In genomic region chr19:7928741-7929701, GRCh38 we compare ENCODE assay signal across 8 cellular contexts. TPM values are rescaled to one million over a fixed set of nuclear protein-coding genes. Genes with fewer than 3 reads are reported as not detected.
A peak's percentile ranks its signal among the peaks of the same experiment; 100 is the strongest.
DNase-seq lines count a peak whose midpoint lies in the region; ATAC-seq and TF ChIP-seq lines count a peak whose summit lies in the region.

No MANE protein-coding gene starts in this region.

- peaks cover 2% of the 10 kb centered on the region for H3K36me3 Mint-ChIP-seq in activated CD4-positive, alpha-beta T cell treated with anti-CD3 and anti-CD28 coated beads, Interleukin-2, amount 10 ng/mL, durations not matched to agents 7 days and 5 days (ENCODE audit: low read depth)

- peaks cover 71% of the 10 kb centered on the region for H3K36me3 ChIP-seq in MG63
- no peaks in the 10 kb centered on the region for H3K36me3 ChIP-seq in testis (ENCODE audit: low read depth, missing control alignments)

- intact Hi-C loops in dorsolateral prefrontal cortex (cut with DNase I) = loop anchor here in 1 of 2 donors (10.0 kb wide), 1 partner anchor 244 kb away; the partner anchor contains the start of gene TRAPPC5
- intact Hi-C loops in testis (cut with DNase I; ENCODE audit: low total_unique reads) = no loop called here

- H3K9me3 Mint-ChIP-seq in activated CD4-positive, alpha-beta T cell treated with anti-CD3 and anti-CD28 coated beads, Interleukin-2, amount 10 ng/mL, durations not matched to agents 7 days and 5 days = no peaks in the 10 kb centered on the region

- H3K27me3 ChIP-seq in MG63 = no peaks in the 10 kb centered on the region
- no peaks in the 10 kb centered on the region for H3K27me3 ChIP-seq in dorsolateral prefrontal cortex
- H3K27me3 ChIP-seq in testis = no peaks in the 10 kb centered on the region

- no peaks in the 10 kb centered on the region for H3K27me3 Mint-ChIP-seq in activated CD4-positive, alpha-beta T cell treated with anti-CD3 and anti-CD28 coated beads, Interleukin-2, amount 10 ng/mL, durations not matched to agents 7 days and 5 days

- peak overlapping the region in 58 of 59 donors; percentile 13 to 93 (median 80) for H3K27ac ChIP-seq in dorsolateral prefrontal cortex
- peak overlapping the region; percentile 74 to 82 for H3K27ac ChIP-seq in testis

- peak overlapping the region; percentile 54 for H3K27ac Mint-ChIP-seq in activated CD4-positive, alpha-beta T cell treated with anti-CD3 and anti-CD28 coated beads, Interleukin-2, amount 10 ng/mL, durations not matched to agents 7 days and 5 days

- POLR2A ChIA-PET in activated CD4-positive, alpha-beta T cell treated with anti-CD3 and anti-CD28 coated beads, Interleukin-2, amount 10 ng/mL, durations not matched to agents 7 days and 5 days (lab: Charles Lee) = interaction anchor here (0.5 to 1.0 kb wide), 2 partner anchors 8 to 548 kb away, joined by 3 to 5 read pairs; partner anchors contain the start of gene SNAPC2

- peaks cover 41% of the 10 kb centered on the region for H3K4me1 ChIP-seq in testis

- no peaks in the 10 kb centered on the region for H3K9me3 ChIP-seq in MG63
- H3K9me3 ChIP-seq in testis = no peaks in the 10 kb centered on the region

- peaks cover 8% of the 10 kb centered on the region for H3K4me1 Mint-ChIP-seq in activated CD4-positive, alpha-beta T cell treated with anti-CD3 and anti-CD28 coated beads, Interleukin-2, amount 10 ng/mL, durations not matched to agents 7 days and 5 days

- ATAC-seq in GM19328 (IDR thresholded peaks at IDR 0.05; ENCODE audit: unreplicated experiment) = no peak

- CTCF ChIA-PET in activated CD4-positive, alpha-beta T cell treated with anti-CD3 and anti-CD28 coated beads, Interleukin-2, amount 10 ng/mL, durations not matched to agents 7 days and 5 days (lab: Charles Lee) = interaction anchor here (0.6 to 5.8 kb wide), 8 partner anchors 9 to 412 kb away, joined by 3 to 38 read pairs (median 4); partner anchors contain the start of genes SNAPC2 and TIMM44

- TF ChIP-seq POLR2A in testis (IDR thresholded peaks at IDR 0.05) = no peak

- H3K4me3 Mint-ChIP-seq in activated CD4-positive, alpha-beta T cell treated with anti-CD3 and anti-CD28 coated beads, Interleukin-2, amount 10 ng/mL, durations not matched to agents 7 days and 5 days = no peak overlapping the region

- peak in 3 of 56 donors; percentile 7 to 19 (median 11) for TF ChIP-seq CTCF in dorsolateral prefrontal cortex (IDR thresholded peaks at IDR 0.05 in 54 of 56, conservative IDR thresholded peaks at IDR 0.05 in 2 of 56; ENCODE audit: low read depth in 1 of 56, partially characterized antibody in 56 of 56)
- no peak for TF ChIP-seq CTCF in testis (IDR thresholded peaks at IDR 0.05)

- WGBS in testis, 2 donors = 51 to 61% methylated on average over 23 to 24 of the region's 24 CpGs

- H3K4me3 ChIP-seq in MG63 (no peak overlapping the region), dorsolateral prefrontal cortex (peak overlapping the region in 1 of 59 donors; percentile 16), testis (no peak overlapping the region)

- peak; percentile 75 for DNase-seq in GM04504 (ENCODE audit: low read depth)
- peak; percentile 78 for DNase-seq in MG63
- peak; percentile 68 for DNase-seq in activated CD4-positive, alpha-beta T cell treated with anti-CD3 and anti-CD28 coated beads, Interleukin-2, amount 10 ng/mL, durations not matched to agents 7 days and 5 days
- peak in 1 of 10 donors; percentile 60 for DNase-seq in dorsolateral prefrontal cortex
- DNase-seq in myocyte (ENCODE audit: low read depth) = peak; percentile 56
- no peak for DNase-seq in testis
- DNase-seq in pons (ENCODE audit: low spot score) = no peak

RNA-seq across cellular contexts. Expression of gene CTXN1, which starts 3.1 kb away (rescaled TPM):
- 8.5 and 16.2 TPM in 2 replicates for total RNA-seq in MG63 (2014; rRNA removed; shearing (Covaris generic); ENCODE audit: low replicate concordance)
- total RNA-seq in activated CD4-positive, alpha-beta T cell treated with anti-CD3 and anti-CD28 coated beads, Interleukin-2, amount 10 ng/mL, durations not matched to agents 7 days and 5 days = not detected
- 100 to 1,000 TPM in 78 of 120 experiments, 10 to 100 TPM in 42; 38.0 to 212 (median 112) TPM for total RNA-seq in dorsolateral prefrontal cortex
- 5.0 and 7.5 TPM in 2 replicates for total RNA-seq in myocyte
- 20.0 TPM for polyA plus RNA-seq in myocyte (2012)
- 10 to 100 TPM; 40.1 to 67.2 TPM for total RNA-seq in testis
- 19.4 TPM for polyA plus RNA-seq in testis (ENCODE audit: insufficient read depth, low read depth, low replicate concordance)

RNA-seq across cellular contexts. Expression of gene SNAPC2, which starts 8.9 kb away (rescaled TPM):
- 39.9 and 45.1 TPM in 2 replicates for total RNA-seq in MG63 (2014; rRNA removed; shearing (Covaris generic); ENCODE audit: low replicate concordance)
- total RNA-seq in activated CD4-positive, alpha-beta T cell treated with anti-CD3 and anti-CD28 coated beads, Interleukin-2, amount 10 ng/mL, durations not matched to agents 7 days and 5 days = 10 to 100 TPM; 18.6 to 19.1 TPM
- total RNA-seq in dorsolateral prefrontal cortex (10 to 100 TPM; 11.3 to 27.9 (median 16.9) TPM), myocyte (21.5 and 27.5 TPM in 2 replicates), testis (10 to 100 TPM; 72.5 to 88.6 TPM)
- 17.3 TPM for polyA plus RNA-seq in myocyte (2012)
- 51.9 TPM for polyA plus RNA-seq in testis (ENCODE audit: insufficient read depth, low read depth, low replicate concordance)

RNA-seq across cellular contexts. Expression of gene TGFBR3L, which starts 14.4 kb away (rescaled TPM):
- total RNA-seq in MG63 (2014; rRNA removed; shearing (Covaris generic); ENCODE audit: low replicate concordance) = 0.46 TPM in 1 of 2 replicates, not detected in the other
- 1 to 10 TPM in 1 of 2 experiments, under 1 TPM in 1; 0.79 to 1.4 TPM for total RNA-seq in activated CD4-positive, alpha-beta T cell treated with anti-CD3 and anti-CD28 coated beads, Interleukin-2, amount 10 ng/mL, durations not matched to agents 7 days and 5 days
- total RNA-seq in dorsolateral prefrontal cortex (10 to 100 TPM in 119 of 120 experiments, 1 to 10 TPM in 1; 9.8 to 66.3 (median 34.6) TPM), myocyte (0.21 and 4.2 TPM in 2 replicates), testis (1 to 10 TPM in 1 of 2 donors, not detected in 1; 2.2 TPM)
- 0.98 TPM for polyA plus RNA-seq in myocyte (2012)
- 1.2 TPM for polyA plus RNA-seq in testis (ENCODE audit: insufficient read depth, low read depth, low replicate concordance)

RNA-seq across cellular contexts. Expression of gene TIMM44, which starts 14.4 kb away (rescaled TPM):
- total RNA-seq in MG63 (2014; rRNA removed; shearing (Covaris generic); ENCODE audit: low replicate concordance) = 132 and 210 TPM in 2 replicates
- total RNA-seq in activated CD4-positive, alpha-beta T cell treated with anti-CD3 and anti-CD28 coated beads, Interleukin-2, amount 10 ng/mL, durations not matched to agents 7 days and 5 days = 10 to 100 TPM; 44.0 to 59.9 TPM
- total RNA-seq in dorsolateral prefrontal cortex = 100 to 1,000 TPM in 1 of 120 experiments, 10 to 100 TPM in 119; 34.5 to 109 (median 53.7) TPM
- total RNA-seq in myocyte = 72.6 and 88.3 TPM in 2 replicates
- 52.4 TPM for polyA plus RNA-seq in myocyte (2012)
- 10 to 100 TPM; 68.0 to 71.2 TPM for total RNA-seq in testis
- polyA plus RNA-seq in testis (ENCODE audit: insufficient read depth, low read depth, low replicate concordance) = 33.8 TPM

RNA-seq across cellular contexts. Expression of gene MAP2K7, which starts 25.3 kb away (rescaled TPM):
- total RNA-seq in MG63 (2014; rRNA removed; shearing (Covaris generic); ENCODE audit: low replicate concordance) = 21.2 and 38.6 TPM in 2 replicates
- total RNA-seq in activated CD4-positive, alpha-beta T cell treated with anti-CD3 and anti-CD28 coated beads, Interleukin-2, amount 10 ng/mL, durations not matched to agents 7 days and 5 days = 10 to 100 TPM; 44.1 to 45.6 TPM
- total RNA-seq in dorsolateral prefrontal cortex = 10 to 100 TPM; 28.0 to 51.9 (median 39.4) TPM
- 13.1 and 16.0 TPM in 2 replicates for total RNA-seq in myocyte
- polyA plus RNA-seq in myocyte (2012) = 25.3 TPM
- total RNA-seq in testis = 10 to 100 TPM; 30.6 to 44.0 TPM
- 34.8 TPM for polyA plus RNA-seq in testis (ENCODE audit: insufficient read depth, low read depth, low replicate concordance)

Comparison
In these comparisons a context has a peak if more than half of its experiments do, and no peak if none do; other contexts are left out.
1. DNase-seq: peak in GM04504 (single experiment), MG63 (single experiment), activated CD4-positive, alpha-beta T cell treated with anti-CD3 and anti-CD28 coated beads, Interleukin-2, amount 10 ng/mL, durations not matched to agents 7 days and 5 days (single experiment) and myocyte (single experiment); none in testis (single experiment) and pons (single experiment).